In genomic region chr12:124442281-124442680, GRCh38 we compare ENCODE assay signal across 19 cellular contexts.
DNase-seq lines count a peak whose midpoint lies in the region; ATAC-seq and TF ChIP-seq lines count a peak whose summit lies in the region.
"Had no signal": no experiment of that assay in that cellular context is flagged by ENCODE, and none has a peak within 500 bp of the region (broad histone marks: within the 10 kb centered on the region; RNA-seq: fewer than 3 reads in every experiment).

No MANE protein-coding gene starts in this region.

- intact Hi-C loops in left ventricle myocardium inferior (cut with micrococcal nuclease): no loop called here
- intact Hi-C loops in Right ventricle myocardium inferior (cut with DNase I): no loop called here
- intact Hi-C loops in uterus (cut with DNase I; ENCODE audit: low total_unique reads): no loop called here

- H3K27me3 ChIP-seq in left ventricle myocardium inferior (ENCODE audit: low read depth) (no peaks in the 10 kb centered on the region), brain microvascular endothelial cell (replicated peaks) (no peaks in the 10 kb centered on the region), neural progenitor cell (no peaks in the 10 kb centered on the region), uterus (no peaks in the 10 kb centered on the region), HAP-1 (ENCODE audit: low read depth) (no peaks in the 10 kb centered on the region)
- H3K27me3 ChIP-seq: thyroid gland had no signal

- H3K9me3 ChIP-seq in left ventricle myocardium inferior (replicated peaks) (no peaks in the 10 kb centered on the region), neural progenitor cell (ENCODE audit: low read depth) (no peaks in the 10 kb centered on the region), uterus (no peaks in the 10 kb centered on the region), HAP-1 (no peaks in the 10 kb centered on the region)
- H3K9me3 ChIP-seq: thyroid gland had no signal

- H3K36me3 Mint-ChIP-seq in neural progenitor cell: peaks cover 3% of the 10 kb centered on the region

- H3K79me2 ChIP-seq in neural progenitor cell (ENCODE audit: low read depth): peaks cover 8% of the 10 kb centered on the region

- H3K4me3 ChIP-seq in left ventricle myocardium inferior (no peak overlapping the region), brain microvascular endothelial cell (ENCODE audit: low read depth, low read length) (no peak overlapping the region), neural progenitor cell (no peak overlapping the region), uterus (no peak overlapping the region), HAP-1 (no peak overlapping the region)
- H3K4me3 ChIP-seq: SK-N-MC, thyroid gland had no signal

- peak overlapping the region; percentile 64 for H3K27ac Mint-ChIP-seq in neural progenitor cell

- H3K9ac ChIP-seq in neural progenitor cell: no peak overlapping the region
- H3K9ac ChIP-seq: parathyroid adenoma had no signal

- TF ChIP-seq CTCF in left ventricle myocardium inferior (IDR thresholded peaks at IDR 0.05; ENCODE audit: borderline replicate concordance) (no peak), brain microvascular endothelial cell (IDR thresholded peaks at IDR 0.05; ENCODE audit: low read depth, low read length, missing control alignments) (no peak), neural progenitor cell (IDR thresholded peaks at IDR 0.05) (no peak), uterus (IDR thresholded peaks at IDR 0.05) (no peak)

- H3K9me3 Mint-ChIP-seq in neural progenitor cell: no peaks in the 10 kb centered on the region

- H3K36me3 ChIP-seq in left ventricle myocardium inferior: peaks cover 47% of the 10 kb centered on the region
- H3K36me3 ChIP-seq in brain microvascular endothelial cell (replicated peaks): peaks cover 23% of the 10 kb centered on the region
- no peaks in the 10 kb centered on the region for H3K36me3 ChIP-seq in neural progenitor cell
- no peaks in the 10 kb centered on the region for H3K36me3 ChIP-seq in uterus
- H3K36me3 ChIP-seq in HAP-1 (replicated peaks): peaks cover 1% of the 10 kb centered on the region; the same call in 1 of the 2 replicates

- H4K20me1 ChIP-seq in neural progenitor cell (ENCODE audit: low read depth): peaks cover 36% of the 10 kb centered on the region

- H3K27me3 Mint-ChIP-seq in neural progenitor cell (ENCODE audit: insufficient read depth, low read depth): peaks cover 5% of the 10 kb centered on the region

- in situ Hi-C loops in brain microvascular endothelial cell (cut with HindIII; ENCODE audit: low pct_ligation_motif_present, low sequenced_read_pairs): no loop called here
- in situ Hi-C loops in HAP-1 (cut with MboI; ENCODE audit: low sequenced_read_pairs): no loop called here

- DNase-seq in left ventricle myocardium inferior (no peak), Right ventricle myocardium inferior (ENCODE audit: missing footprints) (no peak), brain microvascular endothelial cell (no peak), neural progenitor cell (ENCODE audit: low spot score) (no peak), uterus (no peak), HAP-1 (ENCODE audit: low spot score in 2 of 2) (no peak)
- no peak for DNase-seq in activated CD4-positive, alpha-beta T cell treated with anti-CD3 and anti-CD28 coated beads for 1 hour
- DNase-seq: activated CD4-positive, CD25-positive, alpha-beta regulatory T cell treated with anti-CD3 and anti-CD28 coated beads, Interleukin-2, amount 50 U/mL, for 72 hours; activated CD8-positive, alpha-beta memory T cell treated with anti-CD3 and anti-CD28 coated beads, Interleukin-2, amount 50 U/mL, for 4 hours; activated naive CD4-positive, alpha-beta T cell; cortex of kidney; NCI-H1417 treated with DMSO at 0.1 percent for 48 hours; NCI-H69; stimulated activated CD4-positive, alpha-beta T cell treated with anti-CD3 and anti-CD28 coated beads, Interleukin-12 subunit alpha, Interleukin-12 subunit beta, amount 100 ng/mL, for 4 hours; thyroid gland had no signal

- no peak overlapping the region for H3K4me2 ChIP-seq in neural progenitor cell

- H2AFZ ChIP-seq in neural progenitor cell (replicated peaks): no peak overlapping the region
- H2AFZ ChIP-seq: parathyroid adenoma had no signal

- TF ChIP-seq POLR2A in uterus (IDR thresholded peaks at IDR 0.05): no peak

- H3K27ac ChIP-seq in left ventricle myocardium inferior (replicated peaks): peak overlapping the region; percentile 69
- H3K27ac ChIP-seq in brain microvascular endothelial cell: peak overlapping the region; percentile 89
- no peak overlapping the region for H3K27ac ChIP-seq in neural progenitor cell
- peak overlapping the region; percentile 28 to 51 for H3K27ac ChIP-seq in uterus
- H3K27ac ChIP-seq: SK-N-MC had no signal

- H3F3A ChIP-seq in neural progenitor cell (ENCODE audit: low read depth): peaks cover 46% of the 10 kb centered on the region

- peaks cover 45% of the 10 kb centered on the region for H3K4me1 Mint-ChIP-seq in neural progenitor cell

- no peak for ATAC-seq in Right ventricle myocardium inferior
- no peak for ATAC-seq in GM21529 (IDR thresholded peaks at IDR 0.05; ENCODE audit: unreplicated experiment)
- ATAC-seq: left lobe of liver had no signal

- H3K4me1 ChIP-seq in left ventricle myocardium inferior (peaks cover 54% of the 10 kb centered on the region), neural progenitor cell (peaks cover 23% of the 10 kb centered on the region), uterus (peaks cover 0 to 5% of the 10 kb centered on the region in 2 donors), HAP-1 (no peaks in the 10 kb centered on the region)
- H3K4me1 ChIP-seq: parathyroid adenoma had no signal

- no peak overlapping the region for H3K4me3 Mint-ChIP-seq in neural progenitor cell
